8 cellular contexts compared by ENCODE assay signal in the genomic region with DNA sequence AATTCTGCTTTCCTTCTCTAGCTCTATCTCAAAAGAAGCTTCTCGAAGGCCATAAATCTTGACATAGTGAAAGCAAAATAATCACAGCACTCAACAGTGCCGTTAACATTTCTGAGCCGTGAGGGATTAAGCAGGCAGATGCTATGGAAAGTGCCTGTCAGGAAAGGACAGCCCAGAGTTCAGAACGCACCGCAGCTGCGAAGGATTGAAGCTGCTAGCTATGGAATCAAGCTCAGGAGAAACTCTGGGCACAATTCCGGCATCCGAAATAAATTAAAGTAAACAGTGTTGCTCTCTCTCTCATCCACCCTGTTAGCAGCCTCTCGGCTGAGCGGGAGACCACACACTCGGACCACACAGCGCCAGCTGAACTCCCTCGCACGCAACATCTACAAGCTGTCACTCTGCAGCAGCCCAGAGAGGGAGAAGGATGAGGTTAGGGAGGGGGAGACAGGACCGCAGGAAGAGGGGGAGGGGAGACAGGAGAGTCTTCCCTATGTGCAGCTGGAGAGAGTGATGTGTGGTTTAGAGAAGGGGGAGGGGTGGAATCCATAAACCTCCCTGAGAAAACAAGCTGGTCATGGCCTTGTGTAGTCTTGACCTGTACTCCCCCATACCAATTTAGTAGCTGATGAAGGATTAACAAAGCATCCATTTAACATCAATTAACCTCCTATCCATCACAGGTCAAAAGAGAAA. TPM values are rescaled to one million over a fixed set of nuclear protein-coding genes. Genes with fewer than 3 reads are reported as not detected.
DNase-seq lines count a peak whose midpoint lies in the region; ATAC-seq and TF ChIP-seq lines count a peak whose summit lies in the region.

No MANE protein-coding gene starts in this region.

- in situ Hi-C loops in gastrocnemius medialis (cut with MboI; ENCODE audit: low sequenced_read_pairs in 4 of 4) = no loop called here

- H3K9me3 ChIP-seq in BLaER1 treated with 17β-estradiol and CSF1 and Interleukin-3, amounts not matched to agents 10 nM and 100 nM (replicated peaks in 1 of 11) = no peaks in the 10 kb centered on the region
- H3K9me3 ChIP-seq in SJSA1 (replicated peaks) (no peaks in the 10 kb centered on the region), gastrocnemius medialis (no peaks in the 10 kb centered on the region)

- H3K27me3 Mint-ChIP-seq in HFFc6 (ENCODE audit: insufficient read depth) = no peaks in the 10 kb centered on the region

- peak overlapping the region; percentile 84 for H3K27ac Mint-ChIP-seq in HFFc6

- H3K4me2 ChIP-seq in BLaER1 treated with 17β-estradiol and CSF1 and Interleukin-3, amounts not matched to agents 10 nM and 100 nM = peak overlapping the region in 10 of 11 experiments; percentile 10 to 72 (median 52); a peak in 18 of 22 replicates

- peak overlapping the region; percentile 86 for H3K4me3 Mint-ChIP-seq in HFFc6

- H3K9me3 Mint-ChIP-seq in HFFc6 = no peaks in the 10 kb centered on the region

- intact Hi-C loops in gastrocnemius medialis (cut with DNase I; ENCODE audit: low total_unique reads) = no loop called here

- peaks cover 9 to 97% (median 72%) of the 10 kb centered on the region in 11 experiments; a peak in 19 of 22 replicates for H4K20me1 ChIP-seq in BLaER1 treated with 17β-estradiol and CSF1 and Interleukin-3, amounts not matched to agents 10 nM and 100 nM

- TF ChIP-seq CTCF in HFFc6 (IDR thresholded peaks at IDR 0.05) (no peak), gastrocnemius medialis (IDR thresholded peaks at IDR 0.05 in 4 of 5, conservative IDR thresholded peaks at IDR 0.05 in 1 of 5) (no peak)

- H3K9ac ChIP-seq in BLaER1 treated with 17β-estradiol and CSF1 and Interleukin-3, amounts not matched to agents 10 nM and 100 nM = 0 out of 22 replicates have a peak overlapping the region, but pooled peaks of 1 of the 11 experiments have one; percentile 19

- no peak overlapping the region for H3K27ac ChIP-seq in BLaER1 treated with 17β-estradiol and CSF1 and Interleukin-3, amounts not matched to agents 10 nM and 100 nM
- H3K27ac ChIP-seq in SJSA1 = peak overlapping the region; percentile 97
- H3K27ac ChIP-seq in gastrocnemius medialis = peak overlapping the region; percentile 29 to 50 (median 44)

- H3K36me3 Mint-ChIP-seq in HFFc6 (ENCODE audit: low read depth) = peaks cover 4% of the 10 kb centered on the region; the same call in 1 of the 2 replicates

- DNase-seq in HFFc6 (peak; percentile 30), SJSA1 (ENCODE audit: low read depth in 1 of 2, low spot score in 2 of 2) (peak; percentile 99 to 100), glomerular visceral epithelial cell (ENCODE audit: extremely low spot score) (peak; percentile 35), gastrocnemius medialis (no peak), pons (ENCODE audit: low spot score) (no peak)
- DNase-seq in stimulated activated CD4-positive, alpha-beta T cell treated with anti-CD3 and anti-CD28 coated beads, Interleukin-12 subunit alpha, Interleukin-12 subunit beta, amount 100 ng/mL, for 4 hours = no peak

- H3K4me3 ChIP-seq in BLaER1 treated with 17β-estradiol and CSF1 and Interleukin-3, amounts not matched to agents 10 nM and 100 nM = no peak overlapping the region
- peak overlapping the region; percentile 17 for H3K4me3 ChIP-seq in SJSA1
- H3K4me3 ChIP-seq in gastrocnemius medialis = peak overlapping the region; percentile 17 to 38 (median 30)

- H3K4me1 Mint-ChIP-seq in HFFc6 (ENCODE audit: low read depth) = peaks cover 58% of the 10 kb centered on the region

- peaks cover 15 to 35% (median 19%) of the 10 kb centered on the region in 10 experiments for H3K4me1 ChIP-seq in BLaER1 treated with 17β-estradiol and CSF1 and Interleukin-3, amounts not matched to agents 10 nM and 100 nM
- H3K4me1 ChIP-seq in SJSA1 (replicated peaks) = peaks cover 81% of the 10 kb centered on the region
- H3K4me1 ChIP-seq in gastrocnemius medialis = peaks cover 24 to 32% of the 10 kb centered on the region in 2 donors

- peaks cover 0 to 37% (median 13%) of the 10 kb centered on the region in 11 experiments; a peak in 14 of 22 replicates for H3K36me3 ChIP-seq in BLaER1 treated with 17β-estradiol and CSF1 and Interleukin-3, amounts not matched to agents 10 nM and 100 nM
- H3K36me3 ChIP-seq in SJSA1 = peaks cover 39% of the 10 kb centered on the region
- no peaks in the 10 kb centered on the region for H3K36me3 ChIP-seq in gastrocnemius medialis

- H3K27me3 ChIP-seq in BLaER1 treated with 17β-estradiol and CSF1 and Interleukin-3, amounts not matched to agents 10 nM and 100 nM = no peaks in the 10 kb centered on the region
- H3K27me3 ChIP-seq in SJSA1 (replicated peaks) = no peaks in the 10 kb centered on the region
- no peaks in the 10 kb centered on the region for H3K27me3 ChIP-seq in gastrocnemius medialis

- ATAC-seq in gastrocnemius medialis = peak; percentile 26 to 50
- no peak for ATAC-seq in GM18873 (IDR thresholded peaks at IDR 0.05; ENCODE audit: low FRiP score, unreplicated experiment)

- no peak for TF ChIP-seq POLR2A in gastrocnemius medialis (IDR thresholded peaks at IDR 0.05)

RNA-seq across cellular contexts. Expression of a gene that starts 9.0 kb away (rescaled TPM):
- 10 to 100 TPM; 19.3 to 22.4 (median 20.3) TPM for total RNA-seq in HFFc6 (2021; fragmentation: NEBNext Ultra II Directional; extraction: Animal tissue kit (Norgen Biotek cat#: 25700))
- total RNA-seq in SJSA1 (2014; rRNA removed; shearing (Covaris generic)) = 60.8 and 86.5 TPM in 2 replicates
- 10 to 100 TPM; 12.6 to 16.4 (median 15.0) TPM for total RNA-seq in gastrocnemius medialis

RNA-seq across cellular contexts. Expression of a gene that starts 27.0 kb away (rescaled TPM):
- under 1 TPM in 4 of 6 experiments, not detected in 2; 0.21 to 0.34 (median 0.28) TPM for total RNA-seq in HFFc6 (2021; fragmentation: NEBNext Ultra II Directional; extraction: Animal tissue kit (Norgen Biotek cat#: 25700))
- 3.3 TPM in 1 of 2 replicates, not detected in the other for total RNA-seq in SJSA1 (2014; rRNA removed; shearing (Covaris generic))
- under 1 TPM in 1 of 4 donors, not detected in 3; 0.97 TPM for total RNA-seq in gastrocnemius medialis

Comparison
In these comparisons a context has a peak if more than half of its experiments do, and no peak if none do; other contexts are left out.
1. H3K27ac ChIP-seq: peak in SJSA1 (single experiment) and gastrocnemius medialis (4 of 4); none in BLaER1 treated with 17β-estradiol and CSF1 and Interleukin-3, amounts not matched to agents 10 nM and 100 nM (0 of 11).
2. H3K4me3 ChIP-seq: peak in SJSA1 (single experiment) and gastrocnemius medialis (4 of 4); none in BLaER1 treated with 17β-estradiol and CSF1 and Interleukin-3, amounts not matched to agents 10 nM and 100 nM (0 of 10).
3. DNase-seq: peak in HFFc6 (single experiment), SJSA1 (2 of 2) and glomerular visceral epithelial cell (single experiment); none in gastrocnemius medialis (0 of 2), pons (single experiment) and stimulated activated CD4-positive, alpha-beta T cell treated with anti-CD3 and anti-CD28 coated beads, Interleukin-12 subunit alpha, Interleukin-12 subunit beta, amount 100 ng/mL, for 4 hours (single experiment).